10 cellular contexts compared by ENCODE assay signal in genomic region chr6:154511735-154512097, GRCh38. TPM values are rescaled to one million over a fixed set of nuclear protein-coding genes. Genes with fewer than 3 reads are reported as not detected.
A peak's percentile ranks its signal among the peaks of the same experiment; 100 is the strongest.
DNase-seq lines count a peak whose midpoint lies in the region; ATAC-seq lines count a peak whose summit lies in the region.
"Had no signal": no experiment of that assay in that cellular context is flagged by ENCODE, and none has a peak within 500 bp of the region (broad histone marks: within the 10 kb centered on the region; RNA-seq: fewer than 3 reads in every experiment).

No MANE protein-coding gene starts in this region.

- H3K9ac ChIP-seq in iPS-15b (ENCODE audit: low read depth, low read length) (no peak overlapping the region), stomach smooth muscle (ENCODE audit: low read length in 2 of 2) (peak overlapping the region in 1 of 2 donors; percentile 9)

- DNase-seq in NCI-H146 treated with DMSO at 0.1 percent for 48 hours (lab: John Stamatoyannopoulos, UW; ENCODE audit: unreplicated experiment), result peak; percentile 59
- no peak for DNase-seq in NCI-H146 (lab: John Stamatoyannopoulos, UW)
- DNase-seq in RPMI7951 (ENCODE audit: low read depth), result peak; percentile 19
- no peak for DNase-seq in T1000 (lab: John Stamatoyannopoulos, UW)
- DNase-seq: substantia nigra had no signal

- H3K36me3 ChIP-seq in iPS-15b (ENCODE audit: control insufficient read depth, insufficient read depth, low read length), result no peaks in the 10 kb centered on the region
- H3K36me3 ChIP-seq in stomach smooth muscle (ENCODE audit: control insufficient read depth in 2 of 2, insufficient read depth in 2 of 2, low read length in 2 of 2), result no peaks in the 10 kb centered on the region

- H3K27me3 ChIP-seq in iPS-15b (ENCODE audit: control insufficient read depth, insufficient read depth, low read length) (peaks cover 70% of the 10 kb centered on the region), stomach smooth muscle (ENCODE audit: control insufficient read depth in 1 of 2, insufficient read depth in 2 of 2, low read length in 2 of 2) (no peaks in the 10 kb centered on the region)

- no peak for ATAC-seq in HG03159 (IDR thresholded peaks at IDR 0.05; ENCODE audit: unreplicated experiment)
- ATAC-seq in HG02840 (IDR thresholded peaks at IDR 0.05; ENCODE audit: low FRiP score, unreplicated experiment), result no peak
- ATAC-seq: GM12878 had no signal

- no peak overlapping the region for H3K27ac ChIP-seq in stomach smooth muscle (ENCODE audit: low read length)

- H3K4me3 ChIP-seq in iPS-15b (ENCODE audit: low read depth, low read length), result peak overlapping the region; percentile 6
- peak overlapping the region; percentile 44 to 46 for H3K4me3 ChIP-seq in stomach smooth muscle (ENCODE audit: low read length in 2 of 2)
- H3K4me3 ChIP-seq: GM12878 had no signal

- no peaks in the 10 kb centered on the region for H3K9me3 ChIP-seq in iPS-15b (ENCODE audit: control insufficient read depth, insufficient read depth, low read length)
- no peaks in the 10 kb centered on the region for H3K9me3 ChIP-seq in stomach smooth muscle (ENCODE audit: control insufficient read depth in 2 of 2, low read length in 2 of 2)

- H3K4me1 ChIP-seq in iPS-15b (ENCODE audit: control insufficient read depth, insufficient read depth, low read length) (peaks cover 28% of the 10 kb centered on the region), stomach smooth muscle (ENCODE audit: control insufficient read depth, insufficient read depth, low read length) (peaks cover 11% of the 10 kb centered on the region)

RNA-seq across cellular contexts. Expression of gene CNKSR3, which starts 1.2 kb away (rescaled TPM):
- total RNA-seq in RPMI7951 (2014; rRNA removed; shearing (Covaris generic)), result 4.3 and 5.3 TPM in 2 replicates

Comparison
In these comparisons a context has a peak if more than half of its experiments do, and no peak if none do; other contexts are left out.
1. DNase-seq: peak in NCI-H146 treated with DMSO at 0.1 percent for 48 hours (single experiment) and RPMI7951 (single experiment); none in NCI-H146 (single experiment) and T1000 (single experiment).